8 cellular contexts compared by ENCODE assay signal in the genomic region with DNA sequence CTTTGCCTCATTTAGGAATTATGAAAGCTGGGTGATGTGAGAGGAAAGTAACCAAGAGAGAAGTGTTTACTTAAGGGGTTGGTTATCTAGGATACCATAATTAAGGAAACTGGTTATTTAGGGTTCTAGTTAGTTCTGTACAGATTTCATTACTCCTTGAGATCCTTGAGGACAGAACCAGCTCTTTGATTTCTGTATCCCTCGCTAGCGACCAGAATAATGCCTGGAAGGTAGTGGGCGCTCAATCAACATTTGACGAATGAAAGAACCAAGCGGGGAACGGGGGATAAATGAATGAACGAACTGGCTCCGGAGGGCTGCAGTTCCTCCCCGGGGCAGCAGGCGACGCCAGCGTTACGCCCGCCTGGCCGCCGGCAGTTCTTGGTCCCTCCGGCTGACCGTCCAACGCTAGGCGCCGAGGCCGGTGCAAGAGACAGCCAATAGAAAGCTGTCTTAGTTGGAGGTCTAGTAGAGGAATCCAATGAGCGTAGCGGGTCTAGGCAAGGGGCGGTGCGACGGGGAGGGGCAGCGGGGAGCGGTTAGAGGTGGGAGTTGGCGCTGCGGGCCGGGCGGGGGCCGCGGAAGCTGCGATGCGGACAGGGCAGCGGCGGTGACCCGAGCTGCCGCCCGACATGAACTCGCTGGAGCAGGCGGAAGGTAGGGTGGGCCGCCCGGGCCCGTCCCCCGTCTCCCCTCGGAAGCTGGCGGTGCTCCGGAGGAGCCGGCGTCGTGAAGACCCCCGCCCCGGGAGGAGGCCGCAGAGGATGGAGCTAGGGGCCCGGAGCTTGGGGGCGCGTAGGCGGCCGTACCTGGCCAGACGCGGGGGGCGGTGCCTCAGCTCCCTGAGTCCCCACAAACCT. TPM values are rescaled to one million over a fixed set of nuclear protein-coding genes. Genes with fewer than 3 reads are reported as not detected.
DNase-seq lines count a peak whose midpoint lies in the region; ATAC-seq, FAIRE-seq and TF ChIP-seq lines count a peak whose summit lies in the region.

A gene with protein sequence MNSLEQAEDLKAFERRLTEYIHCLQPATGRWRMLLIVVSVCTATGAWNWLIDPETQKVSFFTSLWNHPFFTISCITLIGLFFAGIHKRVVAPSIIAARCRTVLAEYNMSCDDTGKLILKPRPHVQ (plus strand): TSS at position 542 of the 860 bp plus-strand sequence. CDS start 91 bp downstream, at position 633.

- no peaks in the 10 kb centered on the region for H4K20me1 ChIP-seq in SU-DHL-6 (ENCODE audit: low read depth, low read length)

- H3K27me3 Mint-ChIP-seq in activated naive CD8-positive, alpha-beta T cell treated with anti-CD3 and anti-CD28 coated beads, Interleukin-2, amount 10 ng/mL, durations not matched to agents 7 days and 5 days = peaks cover 2% of the 10 kb centered on the region

- WGBS in pancreas, 2 donors = 1% methylated on average over 44 to 65 of the region's 65 CpGs

- H3K9me3 ChIP-seq in SU-DHL-6 (ENCODE audit: insufficient read depth, low read length) (no peaks in the 10 kb centered on the region), pancreas (no peaks in the 10 kb centered on the region), tibial artery (no peaks in the 10 kb centered on the region)

- peaks cover 6% of the 10 kb centered on the region; the same call in 1 of the 2 replicates for H3K36me3 ChIP-seq in SU-DHL-6 (ENCODE audit: low read length)
- no peaks in the 10 kb centered on the region for H3K36me3 ChIP-seq in pancreas
- H3K36me3 ChIP-seq in tibial artery = peaks cover 0 to 1% (median 0%) of the 10 kb centered on the region in 3 donors

- H3K36me3 Mint-ChIP-seq in activated naive CD8-positive, alpha-beta T cell treated with anti-CD3 and anti-CD28 coated beads, Interleukin-2, amount 10 ng/mL, durations not matched to agents 7 days and 5 days = peaks cover 2% of the 10 kb centered on the region

- H3K9me3 Mint-ChIP-seq in activated naive CD8-positive, alpha-beta T cell treated with anti-CD3 and anti-CD28 coated beads, Interleukin-2, amount 10 ng/mL, durations not matched to agents 7 days and 5 days = no peaks in the 10 kb centered on the region

- H3K27me3 ChIP-seq in SU-DHL-6 (ENCODE audit: low read length) (no peaks in the 10 kb centered on the region), pancreas (no peaks in the 10 kb centered on the region), tibial artery (no peaks in the 10 kb centered on the region)

- no peaks in the 10 kb centered on the region for H3K9me2 ChIP-seq in SU-DHL-6 (replicated peaks; ENCODE audit: insufficient read depth, low read length)

- H3K4me1 Mint-ChIP-seq in activated naive CD8-positive, alpha-beta T cell treated with anti-CD3 and anti-CD28 coated beads, Interleukin-2, amount 10 ng/mL, durations not matched to agents 7 days and 5 days = peaks cover 15% of the 10 kb centered on the region

- H3F3A ChIP-seq in SU-DHL-6 (ENCODE audit: insufficient read depth) = no peaks in the 10 kb centered on the region

- H3K4me3 Mint-ChIP-seq in activated naive CD8-positive, alpha-beta T cell treated with anti-CD3 and anti-CD28 coated beads, Interleukin-2, amount 10 ng/mL, durations not matched to agents 7 days and 5 days = peak within 1 kb of the TSS; percentile 96

- H3K27ac ChIP-seq in SU-DHL-6 (ENCODE audit: low read depth, low read length) (peak within 1 kb of the TSS; percentile 37), pancreas (peak within 1 kb of the TSS; percentile 39 to 78 (median 72)), tibial artery (peak within 1 kb of the TSS; percentile 81 to 83)

- TF ChIP-seq CTCF in GM12873 (IDR thresholded peaks at IDR 0.05; ENCODE audit: insufficient read depth, low read depth, low read length, missing control alignments) (peak; percentile 100), SU-DHL-6 (IDR thresholded peaks at IDR 0.05; ENCODE audit: insufficient read depth, low read length, poor library complexity, severe bottlenecking) (peak; percentile 97), pancreas (IDR thresholded peaks at IDR 0.05) (peak; percentile 96 to 99 (median 98)), tibial artery (IDR thresholded peaks at IDR 0.05) (peak; percentile 100)

- H3K4me3 ChIP-seq in SU-DHL-6 (ENCODE audit: insufficient read depth, low read length, poor library complexity, severe bottlenecking) = peak within 1 kb of the TSS; percentile 92
- peak within 1 kb of the TSS; percentile 74 to 99 (median 89) for H3K4me3 ChIP-seq in pancreas
- H3K4me3 ChIP-seq in tibial artery = peak within 1 kb of the TSS; percentile 88 to 93

- ATAC-seq in HG02759 (IDR thresholded peaks at IDR 0.05; ENCODE audit: unreplicated experiment) (peak; percentile 99), Right ventricle myocardium inferior (peak; percentile 100), pancreas (peak; percentile 99 to 100 (median 100))
- ATAC-seq in activated naive CD8-positive, alpha-beta T cell treated with anti-CD3 and anti-CD28 coated beads, Interleukin-2, amount 10 ng/mL, durations not matched to agents 7 days and 5 days (ENCODE audit: low read depth) = peak; percentile 99

- H3K4me2 ChIP-seq in SU-DHL-6 (ENCODE audit: low read depth, low read length, poor library complexity, severe bottlenecking) = peak within 1 kb of the TSS; percentile 84

- peak; percentile 78 for FAIRE-seq in pancreas (lab: Jason Lieb, UNC)

- DNase-seq in NCI-H128 (lab: John Stamatoyannopoulos, UW; ENCODE audit: unreplicated experiment) (peak; percentile 82), Right ventricle myocardium inferior (ENCODE audit: missing footprints) (peak; percentile 96), pancreas (peak; percentile 93 to 98 (median 94)), tibial artery (peak; percentile 93 to 97)
- peak; percentile 92 for DNase-seq in activated naive CD8-positive, alpha-beta T cell treated with anti-CD3 and anti-CD28 coated beads, Interleukin-2, amount 10 ng/mL, durations not matched to agents 7 days and 5 days

- H2AFZ ChIP-seq in SU-DHL-6 (ENCODE audit: low read depth, low read length, severe bottlenecking) = peak within 1 kb of the TSS; percentile 91

- intact Hi-C loops in Right ventricle myocardium inferior (cut with DNase I) = loop anchor here (1.0 to 10.0 kb wide), 4 partner anchors 40 to 780 kb away; partner anchors contain the start of gene HEATR3
- intact Hi-C loops in pancreas (cut with DNase I) = no loop called here
- intact Hi-C loops in tibial artery (cut with DNase I; ENCODE audit: low total_unique reads) = loop anchor here (5.0 to 10.0 kb wide), 3 partner anchors 130 to 337 kb away; partner anchors contain the start of gene TENT4B

- H3K4me1 ChIP-seq in pancreas (peaks cover 10 to 15% (median 11%) of the 10 kb centered on the region in 3 donors), tibial artery (peaks cover 0 to 23% (median 10%) of the 10 kb centered on the region in 4 donors)

- peak within 1 kb of the TSS; percentile 92 for H3K27ac Mint-ChIP-seq in activated naive CD8-positive, alpha-beta T cell treated with anti-CD3 and anti-CD28 coated beads, Interleukin-2, amount 10 ng/mL, durations not matched to agents 7 days and 5 days

- POLR2A ChIA-PET in activated naive CD8-positive, alpha-beta T cell treated with anti-CD3 and anti-CD28 coated beads, Interleukin-2, amount 10 ng/mL, durations not matched to agents 7 days and 5 days (lab: Charles Lee) = interaction anchor here (0.6 to 2.2 kb wide), 16 partner anchors 13 to 781 kb away, joined by 3 to 17 read pairs (median 4); partner anchors contain the start of gene HEATR3

- H3K79me2 ChIP-seq in SU-DHL-6 (ENCODE audit: insufficient read depth, low read length) = peaks cover 27% of the 10 kb centered on the region

- H3K9ac ChIP-seq in SU-DHL-6 (ENCODE audit: low read length) = peak within 1 kb of the TSS; percentile 86

RNA-seq across cellular contexts. Expression of the gene that starts here (rescaled TPM):
- 10 to 100 TPM; 29.0 to 31.7 TPM for total RNA-seq in activated naive CD8-positive, alpha-beta T cell treated with anti-CD3 and anti-CD28 coated beads, Interleukin-2, amount 10 ng/mL, durations not matched to agents 7 days and 5 days
- total RNA-seq in Right ventricle myocardium inferior = 18.5 TPM
- total RNA-seq in pancreas = 10 to 100 TPM in 1 of 6 donors, 1 to 10 TPM in 5; 3.9 to 10.2 (median 6.3) TPM
- polyA plus RNA-seq in pancreas = 1 to 10 TPM; 4.1 to 7.3 TPM

Comparison
In these comparisons a context has a peak if more than half of its experiments do, and no peak if none do; other contexts are left out.
1. Peak in every context shown above with its lines: DNase-seq, ATAC-seq, H3K4me3 ChIP-seq and H3K27ac ChIP-seq.
2. intact Hi-C loops: an anchor here in Right ventricle myocardium inferior (1.0 to 10.0 kb wide) and tibial artery (5.0 to 10.0 kb wide); none called in pancreas.